Comparison of ENCODE assay signal across 8 cellular contexts in genomic region chrX:152897216-152898144, GRCh38. TPM values are rescaled to one million over a fixed set of nuclear protein-coding genes. Genes with fewer than 3 reads are reported as not detected.
A peak's percentile ranks its signal among the peaks of the same experiment; 100 is the strongest.
DNase-seq lines count a peak whose midpoint lies in the region; ATAC-seq and TF ChIP-seq lines count a peak whose summit lies in the region.

Gene ZNF185, plus strand, starts transcription at chrX:152898067. Its CDS starts 16,423 bp downstream, at chrX:152914490.

- H2AFZ ChIP-seq in parathyroid adenoma = peak within 1 kb of the TSS; percentile 70

- H3K36me3 Mint-ChIP-seq in CD8-positive, alpha-beta memory T cell = no peaks in the 10 kb centered on the region

- H3K27me3 ChIP-seq in esophagus squamous epithelium (peaks cover 0 to 5% (median 0%) of the 10 kb centered on the region in 4 donors), parathyroid adenoma (ENCODE audit: control insufficient read depth, insufficient read depth, low read length) (no peaks in the 10 kb centered on the region)
- no peaks in the 10 kb centered on the region for H3K27me3 ChIP-seq in CD8-positive, alpha-beta memory T cell (ENCODE audit: insufficient read depth, low read length, poor library complexity, severe bottlenecking)

- peak within 1 kb of the TSS; percentile 43 to 61 (median 50) for H3K4me3 ChIP-seq in esophagus squamous epithelium
- H3K4me3 ChIP-seq in parathyroid adenoma (ENCODE audit: low read depth, low read length) = peak within 1 kb of the TSS; percentile 31
- H3K4me3 ChIP-seq in CD8-positive, alpha-beta memory T cell (ENCODE audit: low read length) = no peak within 1 kb of the TSS

- DNase-seq in ELF-1 (ENCODE audit: low read depth, low spot score) = peak; percentile 95
- peak; percentile 4 for DNase-seq in NCI-H510A treated with DMSO at 0.1 percent for 48 hours (lab: John Stamatoyannopoulos, UW)
- DNase-seq in esophagus squamous epithelium (lab: John Stamatoyannopoulos, UW) = no peak
- no peak for DNase-seq in CD8-positive, alpha-beta memory T cell
- no peak for DNase-seq in medulla oblongata (ENCODE audit: extremely low spot score)
- no peak for DNase-seq in NK-92 (lab: John Stamatoyannopoulos, UW; ENCODE audit: unreplicated experiment)

- peaks cover 26 to 29% of the 10 kb centered on the region in 2 donors for H3K27me3 Mint-ChIP-seq in CD8-positive, alpha-beta memory T cell

- intact Hi-C loops in esophagus squamous epithelium (cut with DNase I) = no loop called here

- TF ChIP-seq POLR2A in esophagus squamous epithelium (IDR thresholded peaks at IDR 0.05) = no peak

- CTCF ChIA-PET in CD8-positive, alpha-beta memory T cell (lab: Charles Lee) = no interaction called here

- POLR2A ChIA-PET in CD8-positive, alpha-beta memory T cell (lab: Charles Lee) = no interaction called here

- H3K4me2 ChIP-seq in parathyroid adenoma (ENCODE audit: low read length) = no peak within 1 kb of the TSS

- H3K9ac ChIP-seq in parathyroid adenoma = no peak within 1 kb of the TSS

- H3K9me3 ChIP-seq in esophagus squamous epithelium = no peaks in the 10 kb centered on the region
- H3K9me3 ChIP-seq in parathyroid adenoma (ENCODE audit: control insufficient read depth, low read length) = no peaks in the 10 kb centered on the region
- no peaks in the 10 kb centered on the region for H3K9me3 ChIP-seq in CD8-positive, alpha-beta memory T cell (ENCODE audit: low read length)

- H3K9me3 Mint-ChIP-seq in CD8-positive, alpha-beta memory T cell = no peaks in the 10 kb centered on the region

- H3K27ac Mint-ChIP-seq in CD8-positive, alpha-beta memory T cell = peak within 1 kb of the TSS in 1 of 8 donors; percentile 47

- WGBS in esophagus squamous epithelium, 2 donors = 62% methylated on average over 12 of the region's 66 CpGs; no CpG with 5 or more reads in 1 of the 2 donors

- H3K4me3 Mint-ChIP-seq in CD8-positive, alpha-beta memory T cell = peak within 1 kb of the TSS in 1 of 7 donors; percentile 52

- TF ChIP-seq CTCF in esophagus squamous epithelium (IDR thresholded peaks at IDR 0.05) (no peak), parathyroid adenoma (IDR thresholded peaks at IDR 0.05) (no peak)

- peak within 1 kb of the TSS; percentile 70 to 90 (median 83) for H3K27ac ChIP-seq in esophagus squamous epithelium
- no peak within 1 kb of the TSS for H3K27ac ChIP-seq in parathyroid adenoma
- H3K27ac ChIP-seq in CD8-positive, alpha-beta memory T cell (ENCODE audit: low read depth, low read length) = no peak within 1 kb of the TSS

- H3K36me3 ChIP-seq in esophagus squamous epithelium (no peaks in the 10 kb centered on the region), parathyroid adenoma (ENCODE audit: control insufficient read depth, insufficient read depth, low read length) (no peaks in the 10 kb centered on the region)
- H3K36me3 ChIP-seq in CD8-positive, alpha-beta memory T cell (ENCODE audit: insufficient read depth, low read length) = no peaks in the 10 kb centered on the region

- no peaks in the 10 kb centered on the region for H3K79me2 ChIP-seq in parathyroid adenoma

- H3K4me1 Mint-ChIP-seq in CD8-positive, alpha-beta memory T cell = no peaks in the 10 kb centered on the region

- H3K4me1 ChIP-seq in esophagus squamous epithelium (peaks cover 17 to 82% (median 22%) of the 10 kb centered on the region in 3 donors), parathyroid adenoma (no peaks in the 10 kb centered on the region)
- no peaks in the 10 kb centered on the region for H3K4me1 ChIP-seq in CD8-positive, alpha-beta memory T cell (ENCODE audit: insufficient read depth, low read length)

- ATAC-seq in HG02852 (IDR thresholded peaks at IDR 0.05; ENCODE audit: unreplicated experiment) = no peak

RNA-seq across cellular contexts. Expression of gene ZNF185, which starts in this region (rescaled TPM):
- total RNA-seq in esophagus squamous epithelium = 100 to 1,000 TPM; 205 to 470 (median 259) TPM
- under 1 TPM; 0.82 to 0.96 TPM for total RNA-seq in CD8-positive, alpha-beta memory T cell
- 2.3 TPM for polyA plus RNA-seq in CD8-positive, alpha-beta memory T cell

Comparison
In these comparisons a context has a peak if more than half of its experiments do, and no peak if none do; other contexts are left out.
1. RNA of gene ZNF185 (total RNA-seq): 205 to 470 TPM in esophagus squamous epithelium; 0.82 to 0.96 TPM in CD8-positive, alpha-beta memory T cell; every median in the first group is over 100 times any median in the second.
2. DNase-seq: peak in ELF-1 (single experiment) and NCI-H510A treated with DMSO at 0.1 percent for 48 hours (single experiment); none in esophagus squamous epithelium (single experiment), CD8-positive, alpha-beta memory T cell (0 of 5), medulla oblongata (single experiment) and NK-92 (single experiment).
3. H3K27ac ChIP-seq: peak in esophagus squamous epithelium (4 of 4); none in parathyroid adenoma (single experiment) and CD8-positive, alpha-beta memory T cell (single experiment).